13 cellular contexts compared by ENCODE assay signal in the genomic region with DNA sequence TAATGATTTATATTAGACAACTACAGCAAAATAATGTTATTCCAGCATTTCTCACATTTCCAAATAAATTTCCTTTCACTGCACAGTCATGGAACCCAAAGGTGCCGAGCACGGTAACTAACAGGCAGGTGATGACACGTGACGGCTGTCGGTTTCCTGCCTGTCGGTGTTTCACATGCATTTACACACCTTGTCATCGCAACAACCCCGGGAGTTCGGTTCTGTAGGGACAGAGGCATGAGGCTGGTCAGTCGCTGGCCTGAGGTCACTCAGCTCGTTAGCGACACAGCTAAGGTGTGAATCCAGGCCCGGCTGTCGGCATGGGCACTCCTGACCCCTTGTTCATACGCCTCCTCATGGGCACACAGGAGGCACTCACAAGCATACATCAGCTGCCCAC.
"Had no signal": no experiment of that assay in that cellular context is flagged by ENCODE, and none has a peak within 500 bp of the region (broad histone marks: within the 10 kb centered on the region; RNA-seq: fewer than 3 reads in every experiment).

No MANE protein-coding gene starts in this region.

- H3K27me3 ChIP-seq: neutrophil, testis, tibial nerve had no signal

- H3K4me3 Mint-ChIP-seq: immature natural killer cell; nephron progenitor cell; stimulated activated naive CD8-positive, alpha-beta T cell treated with anti-CD3 and anti-CD28 coated beads, Interleukin-15, Interleukin-2, amounts not matched to agents 100 ng/mL and 50 ng/mL, for 24 hours had no signal

- H3K9me3 ChIP-seq: neutrophil, testis, tibial nerve had no signal

- H3K4me1 Mint-ChIP-seq: immature natural killer cell had no signal

- H3K9me3 Mint-ChIP-seq: immature natural killer cell; naive B cell; nephron progenitor cell; stimulated activated naive CD8-positive, alpha-beta T cell treated with anti-CD3 and anti-CD28 coated beads, Interleukin-15, Interleukin-2, amounts not matched to agents 100 ng/mL and 50 ng/mL, for 24 hours had no signal

- H3K4me3 ChIP-seq: coronary artery, testis, tibial nerve had no signal

- H3K27ac ChIP-seq: neutrophil, testis had no signal

- H3K27me3 Mint-ChIP-seq: naive B cell; stimulated activated naive CD8-positive, alpha-beta T cell treated with anti-CD3 and anti-CD28 coated beads, Interleukin-15, Interleukin-2, amounts not matched to agents 100 ng/mL and 50 ng/mL, for 24 hours had no signal

- DNase-seq: central memory CD4-positive, alpha-beta T cell; effector CD8-positive, alpha-beta T cell; immature natural killer cell; mesendoderm; naive B cell; nephron progenitor cell; small intestine; stimulated activated CD4-positive, alpha-beta T cell treated with anti-CD3 and anti-CD28 coated beads, Interleukin-2, amount 100 ng/mL, for 48 hours; testis had no signal

- H3K27ac Mint-ChIP-seq: immature natural killer cell; stimulated activated naive CD8-positive, alpha-beta T cell treated with anti-CD3 and anti-CD28 coated beads, Interleukin-15, Interleukin-2, amounts not matched to agents 100 ng/mL and 50 ng/mL, for 24 hours had no signal
